In the genomic region with DNA sequence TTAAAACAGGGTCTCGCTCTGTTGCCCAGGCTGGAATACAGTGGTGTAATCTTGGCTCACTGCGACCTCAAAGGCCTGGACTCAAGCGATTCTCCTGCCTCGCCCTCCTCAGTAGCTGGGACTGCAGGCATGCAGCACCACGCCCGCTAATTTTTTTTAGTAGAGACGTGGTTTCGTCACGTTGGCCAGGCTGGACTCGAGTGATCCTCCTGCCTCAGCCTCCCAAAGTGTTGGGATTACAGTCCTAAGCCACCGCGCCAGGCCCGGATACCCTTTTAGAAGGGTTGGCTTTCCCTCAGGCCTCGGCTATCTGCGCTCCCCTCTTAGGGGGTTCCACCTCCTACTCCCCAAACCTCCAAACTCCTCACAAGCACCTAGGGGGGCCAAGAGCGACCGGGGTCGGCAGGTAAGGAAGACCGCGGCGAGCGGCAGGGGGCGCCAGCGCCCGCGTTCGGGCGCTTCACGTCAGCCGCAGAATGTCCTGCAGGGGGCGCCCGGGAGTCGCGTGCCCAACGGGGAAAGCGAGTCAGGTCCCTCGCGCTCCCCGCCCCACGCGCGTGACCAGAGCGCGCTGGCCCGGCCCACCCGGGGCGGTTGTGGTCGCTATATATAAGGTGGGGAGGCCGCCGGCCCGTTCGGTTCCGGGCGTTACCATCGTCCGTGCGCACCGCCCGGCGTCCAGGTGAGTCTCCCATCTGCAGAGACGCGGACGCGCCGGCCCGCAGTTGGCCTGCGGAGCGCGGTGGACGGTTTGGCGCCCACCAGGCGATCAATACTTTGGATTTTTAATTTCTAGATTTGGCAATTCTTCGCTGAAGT, we compare ENCODE assay signal across 8 cellular contexts. TPM values are rescaled to one million over a fixed set of nuclear protein-coding genes. Genes with fewer than 3 reads are reported as not detected.
A peak's percentile ranks its signal among the peaks of the same experiment; 100 is the strongest.
DNase-seq lines count a peak whose midpoint lies in the region; ATAC-seq and TF ChIP-seq lines count a peak whose summit lies in the region.

No MANE protein-coding gene starts in this region.

- no peaks in the 10 kb centered on the region for H3K9me3 ChIP-seq in mucosa of descending colon

- peak overlapping the region; percentile 92 for H2AFZ ChIP-seq in GM23338

- no peaks in the 10 kb centered on the region; the same call in 1 of the 2 replicates for H4K20me1 ChIP-seq in GM23338 (replicated peaks; ENCODE audit: insufficient read depth)

- no peaks in the 10 kb centered on the region for H3K79me2 ChIP-seq in GM23338 (replicated peaks; ENCODE audit: insufficient read depth)

- no peaks in the 10 kb centered on the region for H3K4me1 Mint-ChIP-seq in GM23338

- no peak overlapping the region for H3K27ac ChIP-seq in GM23338 (ENCODE audit: low read depth)

- no peaks in the 10 kb centered on the region for H3K9me2 ChIP-seq in GM23338 (ENCODE audit: insufficient read depth)

- no peaks in the 10 kb centered on the region for H3K36me3 Mint-ChIP-seq in GM23338 (ENCODE audit: low read depth)

- peak; percentile 68 for DNase-seq in DMS53 (lab: John Stamatoyannopoulos, UW)
- peak; percentile 81 for DNase-seq in GM23338 (ENCODE audit: low spot score)
- DNase-seq in NCI-H2227 treated with DMSO at 0.1 percent for 48 hours (lab: John Stamatoyannopoulos, UW), result peak; percentile 27
- DNase-seq in activated CD8-positive, alpha-beta memory T cell treated with anti-CD3 and anti-CD28 coated beads, Interleukin-2, amount 50 U/mL, for 1 hour (ENCODE audit: extremely low read depth), result peak; percentile 49
- peak; percentile 28 for DNase-seq in epidermal melanocyte (ENCODE audit: insufficient read length, low spot score)
- DNase-seq in mucosa of descending colon, result peak; percentile 92 to 97 (median 94)
- DNase-seq in stimulated activated CD8-positive, alpha-beta memory T cell treated with anti-CD3 and anti-CD28 coated beads, Interleukin-4, amount 100 ng/mL, for 48 hours, result peak; percentile 95
- DNase-seq in NCI-H1417 (lab: John Stamatoyannopoulos, UW), result no peak

- ATAC-seq in GM23338 (peak; percentile 97), mucosa of descending colon (peak; percentile 89)

- H3K36me3 ChIP-seq in GM23338 (ENCODE audit: insufficient read depth) (no peaks in the 10 kb centered on the region), mucosa of descending colon (ENCODE audit: low read depth) (no peaks in the 10 kb centered on the region)

- peak overlapping the region; percentile 82 for H3K4me2 ChIP-seq in GM23338

- peak overlapping the region; percentile 62 for H3K4me3 ChIP-seq in GM23338
- peak overlapping the region; percentile 9 for H3K4me3 ChIP-seq in mucosa of descending colon

- H3F3A ChIP-seq in GM23338 (replicated peaks; ENCODE audit: low read depth), result no peaks in the 10 kb centered on the region

- H3K9me3 Mint-ChIP-seq in GM23338, result no peaks in the 10 kb centered on the region

- peaks cover 52% of the 10 kb centered on the region for H3K27me3 ChIP-seq in GM23338 (ENCODE audit: insufficient read depth)

- peaks cover 21% of the 10 kb centered on the region for H3K27me3 Mint-ChIP-seq in GM23338 (ENCODE audit: insufficient read depth, low read depth, poor library complexity)

- TF ChIP-seq CTCF in GM23338 (conservative IDR thresholded peaks at IDR 0.05; ENCODE audit: low read depth in 2 of 2) (peak; percentile 96 to 98), mucosa of descending colon (IDR thresholded peaks at IDR 0.05) (peak; percentile 100)

- H3K27ac Mint-ChIP-seq in GM23338, result no peak overlapping the region

- H3K4me1 ChIP-seq in GM23338 (ENCODE audit: insufficient read depth) (no peaks in the 10 kb centered on the region), mucosa of descending colon (ENCODE audit: low read depth) (peaks cover 16% of the 10 kb centered on the region)

- H3K4me3 Mint-ChIP-seq in GM23338, result peak overlapping the region; percentile 52; the same call in 2 of the 3 replicates

- intact Hi-C loops in mucosa of descending colon (cut with DNase I, micrococcal nuclease), result no loop called here

TF ChIP-seq in GM23338, 12 proteins besides CTCF, POLR2A, EP300 and RAD21:
- peak; percentile 78 for TF ChIP-seq CREB1 (CRISPR knock-in tag; IDR thresholded peaks at IDR 0.05; ENCODE audit: low read depth)
- TF ChIP-seq, protein P1, sequence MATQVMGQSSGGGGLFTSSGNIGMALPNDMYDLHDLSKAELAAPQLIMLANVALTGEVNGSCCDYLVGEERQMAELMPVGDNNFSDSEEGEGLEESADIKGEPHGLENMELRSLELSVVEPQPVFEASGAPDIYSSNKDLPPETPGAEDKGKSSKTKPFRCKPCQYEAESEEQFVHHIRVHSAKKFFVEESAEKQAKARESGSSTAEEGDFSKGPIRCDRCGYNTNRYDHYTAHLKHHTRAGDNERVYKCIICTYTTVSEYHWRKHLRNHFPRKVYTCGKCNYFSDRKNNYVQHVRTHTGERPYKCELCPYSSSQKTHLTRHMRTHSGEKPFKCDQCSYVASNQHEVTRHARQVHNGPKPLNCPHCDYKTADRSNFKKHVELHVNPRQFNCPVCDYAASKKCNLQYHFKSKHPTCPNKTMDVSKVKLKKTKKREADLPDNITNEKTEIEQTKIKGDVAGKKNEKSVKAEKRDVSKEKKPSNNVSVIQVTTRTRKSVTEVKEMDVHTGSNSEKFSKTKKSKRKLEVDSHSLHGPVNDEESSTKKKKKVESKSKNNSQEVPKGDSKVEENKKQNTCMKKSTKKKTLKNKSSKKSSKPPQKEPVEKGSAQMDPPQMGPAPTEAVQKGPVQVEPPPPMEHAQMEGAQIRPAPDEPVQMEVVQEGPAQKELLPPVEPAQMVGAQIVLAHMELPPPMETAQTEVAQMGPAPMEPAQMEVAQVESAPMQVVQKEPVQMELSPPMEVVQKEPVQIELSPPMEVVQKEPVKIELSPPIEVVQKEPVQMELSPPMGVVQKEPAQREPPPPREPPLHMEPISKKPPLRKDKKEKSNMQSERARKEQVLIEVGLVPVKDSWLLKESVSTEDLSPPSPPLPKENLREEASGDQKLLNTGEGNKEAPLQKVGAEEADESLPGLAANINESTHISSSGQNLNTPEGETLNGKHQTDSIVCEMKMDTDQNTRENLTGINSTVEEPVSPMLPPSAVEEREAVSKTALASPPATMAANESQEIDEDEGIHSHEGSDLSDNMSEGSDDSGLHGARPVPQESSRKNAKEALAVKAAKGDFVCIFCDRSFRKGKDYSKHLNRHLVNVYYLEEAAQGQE (IDR thresholded peaks at IDR 0.05; ENCODE audit: unreplicated experiment), result no peak

RNA-seq across cellular contexts. Expression of gene GATM, which starts 51.8 kb away (rescaled TPM):
- 17.5 and 21.6 TPM in 2 replicates for total RNA-seq in GM23338 (2014; rRNA removed; shearing (Covaris generic))
- 8.5 and 9.1 TPM in 2 replicates for polyA plus RNA-seq in GM23338 (2016; fragmentation: Nextera tagmentation; extraction: Ambion mirVana)
- 10 to 100 TPM in 1 of 3 donors, 1 to 10 TPM in 2; 7.7 to 21.2 (median 8.9) TPM for total RNA-seq in mucosa of descending colon

Comparison
In these comparisons a context has a peak if more than half of its experiments do, and no peak if none do; other contexts are left out.
1. DNase-seq: peak in DMS53 (single experiment), GM23338 (single experiment), NCI-H2227 treated with DMSO at 0.1 percent for 48 hours (single experiment), activated CD8-positive, alpha-beta memory T cell treated with anti-CD3 and anti-CD28 coated beads, Interleukin-2, amount 50 U/mL, for 1 hour (single experiment), epidermal melanocyte (single experiment), mucosa of descending colon (3 of 3) and stimulated activated CD8-positive, alpha-beta memory T cell treated with anti-CD3 and anti-CD28 coated beads, Interleukin-4, amount 100 ng/mL, for 48 hours (single experiment); none in NCI-H1417 (0 of 3).